Comparison of ENCODE assay signal across 20 cellular contexts in genomic region chr4:176149680-176150079, GRCh38. TPM values are rescaled to one million over a fixed set of nuclear protein-coding genes. Genes with fewer than 3 reads are reported as not detected.
A peak's percentile ranks its signal among the peaks of the same experiment; 100 is the strongest.
DNase-seq lines count a peak whose midpoint lies in the region; FAIRE-seq lines count a peak whose summit lies in the region.
"Had no signal": no experiment of that assay in that cellular context is flagged by ENCODE, and none has a peak within 500 bp of the region (broad histone marks: within the 10 kb centered on the region; RNA-seq: fewer than 3 reads in every experiment).

No MANE protein-coding gene starts in this region.

- no peak for FAIRE-seq in urothelium cell line (lab: Jason Lieb, UNC)
- FAIRE-seq: GM19239, H1 had no signal

- intact Hi-C loops in posterior vena cava (cut with DNase I), result no loop called here

- peak; percentile 3 for DNase-seq in AG08396 (ENCODE audit: low spot score)
- peak; percentile 31 for DNase-seq in ELR (ENCODE audit: low read depth)
- peak; percentile 24 for DNase-seq in M059J (ENCODE audit: low read depth)
- DNase-seq in kidney tubule cell (ENCODE audit: low spot score), result peak; percentile 10
- no peak for DNase-seq in NCI-H1105 (lab: John Stamatoyannopoulos, UW)
- no peak for DNase-seq in urothelium cell line (ENCODE audit: low spot score)
- DNase-seq in posterior vena cava (ENCODE audit: low spot score), result no peak
- DNase-seq: C1 segment of cervical spinal cord; CD8-positive, alpha-beta memory T cell; DMS79; GF-D8; NCI-H1048; NCI-H146; NCI-H2029 treated with DMSO at 0.1 percent for 48 hours; NCI-H446; Peyer's patch had no signal

RNA-seq across cellular contexts. Expression of gene SPATA4, which starts 45.7 kb away (rescaled TPM):
- total RNA-seq in M059J (2014; rRNA removed; shearing (Covaris generic)), result 0.12 TPM in 1 of 2 replicates, not detected in the other
- total RNA-seq in posterior vena cava, result under 1 TPM in 1 of 2 donors, not detected in 1; 0.76 TPM
- total RNA-seq: CD8-positive, alpha-beta memory T cell; H1; HT-29; Peyer's patch; SJSA1 had no signal

Comparison
In these comparisons a context has a peak if more than half of its experiments do, and no peak if none do; other contexts are left out.
1. DNase-seq: peak in AG08396 (single experiment), ELR (single experiment), M059J (single experiment) and kidney tubule cell (single experiment); none in NCI-H1105 (single experiment), urothelium cell line (single experiment) and posterior vena cava (single experiment).